Comparison of ENCODE assay signal across 8 cellular contexts in the genomic region with DNA sequence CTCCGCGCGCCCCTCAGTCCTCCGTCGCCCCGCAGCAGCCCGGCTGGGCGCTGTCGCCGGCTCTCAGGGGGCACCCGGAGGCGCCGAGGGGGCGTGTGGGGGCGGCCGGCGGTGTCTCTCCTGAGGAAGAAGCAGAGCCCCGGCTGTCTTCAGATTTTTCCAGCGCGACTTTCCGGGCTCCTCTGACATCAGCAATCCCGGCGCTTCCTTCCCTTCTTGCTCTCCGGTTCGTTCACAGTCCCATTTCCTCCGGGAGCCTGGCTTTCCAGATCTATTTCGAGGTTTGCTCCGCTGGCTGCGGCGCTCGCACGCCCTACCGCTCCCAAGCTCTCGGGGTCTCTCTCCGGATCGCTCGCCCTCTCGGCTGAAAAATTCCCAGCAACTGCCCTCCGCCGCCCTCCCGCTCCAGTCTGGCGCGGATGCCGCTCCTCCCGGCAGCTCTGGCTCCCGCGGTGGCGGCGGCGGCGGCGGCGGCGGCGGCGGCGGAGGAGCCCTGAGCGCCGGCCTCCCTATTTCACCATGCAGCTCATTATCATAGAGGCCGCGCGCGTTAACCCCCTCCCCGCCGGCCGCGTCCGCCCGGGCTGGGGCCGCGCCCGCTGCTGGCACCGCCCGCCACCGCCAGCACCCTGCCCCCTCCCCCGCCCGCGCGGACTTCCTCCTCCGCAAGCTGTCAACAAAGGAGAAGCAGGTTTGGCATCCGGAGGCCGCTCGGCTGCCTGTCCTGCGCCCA. TPM values are rescaled to one million over a fixed set of nuclear protein-coding genes. Genes with fewer than 3 reads are reported as not detected.
DNase-seq lines count a peak whose midpoint lies in the region; ATAC-seq and TF ChIP-seq lines count a peak whose summit lies in the region.

A gene with protein sequence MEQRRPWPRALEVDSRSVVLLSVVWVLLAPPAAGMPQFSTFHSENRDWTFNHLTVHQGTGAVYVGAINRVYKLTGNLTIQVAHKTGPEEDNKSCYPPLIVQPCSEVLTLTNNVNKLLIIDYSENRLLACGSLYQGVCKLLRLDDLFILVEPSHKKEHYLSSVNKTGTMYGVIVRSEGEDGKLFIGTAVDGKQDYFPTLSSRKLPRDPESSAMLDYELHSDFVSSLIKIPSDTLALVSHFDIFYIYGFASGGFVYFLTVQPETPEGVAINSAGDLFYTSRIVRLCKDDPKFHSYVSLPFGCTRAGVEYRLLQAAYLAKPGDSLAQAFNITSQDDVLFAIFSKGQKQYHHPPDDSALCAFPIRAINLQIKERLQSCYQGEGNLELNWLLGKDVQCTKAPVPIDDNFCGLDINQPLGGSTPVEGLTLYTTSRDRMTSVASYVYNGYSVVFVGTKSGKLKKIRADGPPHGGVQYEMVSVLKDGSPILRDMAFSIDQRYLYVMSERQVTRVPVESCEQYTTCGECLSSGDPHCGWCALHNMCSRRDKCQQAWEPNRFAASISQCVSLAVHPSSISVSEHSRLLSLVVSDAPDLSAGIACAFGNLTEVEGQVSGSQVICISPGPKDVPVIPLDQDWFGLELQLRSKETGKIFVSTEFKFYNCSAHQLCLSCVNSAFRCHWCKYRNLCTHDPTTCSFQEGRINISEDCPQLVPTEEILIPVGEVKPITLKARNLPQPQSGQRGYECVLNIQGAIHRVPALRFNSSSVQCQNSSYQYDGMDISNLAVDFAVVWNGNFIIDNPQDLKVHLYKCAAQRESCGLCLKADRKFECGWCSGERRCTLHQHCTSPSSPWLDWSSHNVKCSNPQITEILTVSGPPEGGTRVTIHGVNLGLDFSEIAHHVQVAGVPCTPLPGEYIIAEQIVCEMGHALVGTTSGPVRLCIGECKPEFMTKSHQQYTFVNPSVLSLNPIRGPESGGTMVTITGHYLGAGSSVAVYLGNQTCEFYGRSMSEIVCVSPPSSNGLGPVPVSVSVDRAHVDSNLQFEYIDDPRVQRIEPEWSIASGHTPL (N-terminal part only) (minus strand): TSS at position 534 of the 733 bp plus-strand sequence. CDS start 26,462 bp downstream, outside the sequence.

- peaks cover 48% of the 10 kb centered on the region for H3K4me1 Mint-ChIP-seq in type B pancreatic cell (ENCODE audit: unreplicated experiment)

- no peaks in the 10 kb centered on the region for H3K9me3 Mint-ChIP-seq in type B pancreatic cell

- no peaks in the 10 kb centered on the region for H3K36me3 Mint-ChIP-seq in type B pancreatic cell

- peaks cover 15% of the 10 kb centered on the region for H3K79me2 ChIP-seq in osteoblast (ENCODE audit: insufficient read depth, low read length)

- H3K4me3 ChIP-seq in osteoblast (ENCODE audit: insufficient read depth, low read length): peak within 1 kb of the TSS; percentile 84

- peak within 1 kb of the TSS; percentile 84 for H2AFZ ChIP-seq in osteoblast (ENCODE audit: low read length)

- H3K9me3 ChIP-seq in osteoblast (ENCODE audit: low read depth, low read length): no peaks in the 10 kb centered on the region

- H3K36me3 ChIP-seq in osteoblast (ENCODE audit: insufficient read depth, low read length): no peaks in the 10 kb centered on the region

- peak within 1 kb of the TSS; percentile 96 for H3K4me3 Mint-ChIP-seq in type B pancreatic cell

- peak within 1 kb of the TSS; percentile 73 for H3K4me2 ChIP-seq in osteoblast (ENCODE audit: insufficient read depth, low read length)

- H3K4me1 ChIP-seq in osteoblast (ENCODE audit: insufficient read depth, low read length): peaks cover 10% of the 10 kb centered on the region

- no peak for TF ChIP-seq CTCF in 22Rv1 (IDR thresholded peaks at IDR 0.05)
- no peak for TF ChIP-seq CTCF in osteoblast (IDR thresholded peaks at IDR 0.05; ENCODE audit: extremely low read depth, low read depth, low read length)
- no peak for TF ChIP-seq CTCF in type B pancreatic cell (conservative IDR thresholded peaks at IDR 0.05)

- peak within 1 kb of the TSS; percentile 71 for H3K27ac Mint-ChIP-seq in type B pancreatic cell

- peaks cover 10% of the 10 kb centered on the region for H4K20me1 ChIP-seq in osteoblast (ENCODE audit: insufficient read depth, low read length)

- ATAC-seq in GM19025 (IDR thresholded peaks at IDR 0.05; ENCODE audit: low read depth, unreplicated experiment): peak; percentile 54

- peaks cover 4% of the 10 kb centered on the region for H3K27me3 ChIP-seq in osteoblast (ENCODE audit: insufficient read depth, low read length)

- H3K27ac ChIP-seq in 22Rv1 (peak within 1 kb of the TSS; percentile 82), osteoblast (ENCODE audit: low read depth, low read length) (peak within 1 kb of the TSS; percentile 49)

- DNase-seq in MV-4-11 (lab: John Stamatoyannopoulos, UW) (peak; percentile 69), SKM-1 (lab: John Stamatoyannopoulos, UW; ENCODE audit: unreplicated experiment) (peak; percentile 88), head of caudate nucleus (peak in 40 of 42 donors; percentile 51 to 84 (median 68)), osteoblast (ENCODE audit: insufficient read length, low spot score, missing footprints) (peak; percentile 91), type B pancreatic cell (ENCODE audit: extremely low spot score, unreplicated experiment) (peak; percentile 84)
- DNase-seq in activated naive CD8-positive, alpha-beta T cell treated with anti-CD3 and anti-CD28 coated beads, Interleukin-2, amount 50 U/mL, for 16 hours (ENCODE audit: low read depth, low spot score): peak; percentile 6

- intact Hi-C loops in head of caudate nucleus (cut with DNase I): loop anchor here (2.0 to 10.0 kb wide), 2 partner anchors 159 to 221 kb away; no protein-coding TSS in a partner anchor

- peaks cover 3% of the 10 kb centered on the region for H3K27me3 Mint-ChIP-seq in type B pancreatic cell

RNA-seq across cellular contexts. Expression of the gene that starts here (rescaled TPM):
- 2.7 and 3.3 TPM in 2 replicates for total RNA-seq in osteoblast
- 80.1 and 120 TPM in 2 replicates for total RNA-seq in type B pancreatic cell (ENCODE audit: low replicate concordance)

Comparison
In these comparisons a context has a peak if more than half of its experiments do, and no peak if none do; other contexts are left out.
1. Peak in every context shown above with its lines: DNase-seq, ATAC-seq, H3K4me3 ChIP-seq and H3K27ac ChIP-seq.
2. RNA of the gene that starts here (total RNA-seq): 80.1 to 120 TPM in type B pancreatic cell; 2.7 to 3.3 TPM in osteoblast; every median in the first group is over 10 times any median in the second.
3. DNase-seq: peak in every context shown above with its lines; median percentile 91 in osteoblast; 88 in SKM-1; 84 in type B pancreatic cell; 69 in MV-4-11; 68 in head of caudate nucleus; 6 in activated naive CD8-positive, alpha-beta T cell treated with anti-CD3 and anti-CD28 coated beads, Interleukin-2, amount 50 U/mL, for 16 hours.